Comparison of ENCODE assay signal across 1 cellular context in the genomic region with DNA sequence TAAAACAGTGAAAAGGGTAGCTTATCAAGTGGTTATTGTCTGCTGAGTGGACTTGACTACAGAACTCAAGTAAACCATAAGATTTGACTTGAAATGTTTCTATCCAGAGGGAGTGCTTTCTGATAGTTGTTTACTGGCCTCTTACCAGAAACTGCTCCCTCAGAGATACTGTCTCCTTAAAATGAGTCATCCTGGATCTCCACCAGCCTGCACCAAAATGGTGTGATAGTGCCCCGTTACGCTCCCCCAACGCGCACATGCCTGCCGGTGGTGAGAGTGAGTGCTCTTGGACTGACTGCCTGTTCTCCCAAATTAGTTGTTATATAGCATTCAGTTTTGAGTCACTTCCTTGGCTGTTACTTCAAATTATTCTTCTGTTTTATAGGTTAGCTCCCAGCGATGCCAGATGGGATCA.
A peak's percentile ranks its signal among the peaks of the same experiment; 100 is the strongest.
TF ChIP-seq lines count a peak whose summit lies in the region.

No MANE protein-coding gene starts in this region.

TF ChIP-seq in K562, 482 proteins besides CTCF, POLR2A, EP300 and RAD21 (continues in another document):
- TF ChIP-seq JUND (IDR thresholded peaks at IDR 0.05; ENCODE audit: borderline replicate concordance, low read depth, low read length) = peak; percentile 98
- TF ChIP-seq JUND (tag; IDR thresholded peaks at IDR 0.05; ENCODE audit: borderline replicate concordance, low read depth, low read length) = peak; percentile 95
- TF ChIP-seq SMARCC2 (IDR thresholded peaks at IDR 0.05; ENCODE audit: low read depth) = 0 out of 2 replicates have a peak, but pooled peaks have one; percentile 56
- no peak for TF ChIP-seq HSF4 (CRISPR knock-in tag; IDR thresholded peaks at IDR 0.05; ENCODE audit: borderline replicate concordance)
- TF ChIP-seq ARID1B (IDR thresholded peaks at IDR 0.05) = peak; percentile 80
- TF ChIP-seq CTBP1 (IDR thresholded peaks at IDR 0.05; ENCODE audit: borderline replicate concordance) = peak; percentile 32; the same call in 1 of the 2 replicates
- TF ChIP-seq NFIC (IDR thresholded peaks at IDR 0.05) = peak; percentile 64
- TF ChIP-seq NFIX (CRISPR knock-in tag; IDR thresholded peaks at IDR 0.05; ENCODE audit: low read depth) = no peak
- TF ChIP-seq SMARCA4 (IDR thresholded peaks at IDR 0.05) = peak; percentile 79
- TF ChIP-seq NRF1 (conservative IDR thresholded peaks at IDR 0.05 in 1 of 2, IDR thresholded peaks at IDR 0.05 in 1 of 2) = peak; percentile 55 to 60
- no peak for TF ChIP-seq HDAC6 (IDR thresholded peaks at IDR 0.05; ENCODE audit: low read depth, low read length)
- TF ChIP-seq ZNF12 (CRISPR knock-in tag; IDR thresholded peaks at IDR 0.05) = no peak
- TF ChIP-seq RCOR1 (IDR thresholded peaks at IDR 0.05; ENCODE audit: borderline replicate concordance in 1 of 2, low read depth in 2 of 2, low read length in 2 of 2) = peak in 1 of 2 experiments; percentile 31; a peak in 1 of 4 replicates
- TF ChIP-seq SREBF1 (IDR thresholded peaks at IDR 0.05; ENCODE audit: borderline replicate concordance, low read depth, low read length) = no peak
- TF ChIP-seq HLTF (IDR thresholded peaks at IDR 0.05) = no peak
- no peak for TF ChIP-seq FOXA3 (CRISPR knock-in tag; conservative IDR thresholded peaks at IDR 0.05 in 1 of 2, IDR thresholded peaks at IDR 0.05 in 1 of 2)
- TF ChIP-seq, protein P1, sequence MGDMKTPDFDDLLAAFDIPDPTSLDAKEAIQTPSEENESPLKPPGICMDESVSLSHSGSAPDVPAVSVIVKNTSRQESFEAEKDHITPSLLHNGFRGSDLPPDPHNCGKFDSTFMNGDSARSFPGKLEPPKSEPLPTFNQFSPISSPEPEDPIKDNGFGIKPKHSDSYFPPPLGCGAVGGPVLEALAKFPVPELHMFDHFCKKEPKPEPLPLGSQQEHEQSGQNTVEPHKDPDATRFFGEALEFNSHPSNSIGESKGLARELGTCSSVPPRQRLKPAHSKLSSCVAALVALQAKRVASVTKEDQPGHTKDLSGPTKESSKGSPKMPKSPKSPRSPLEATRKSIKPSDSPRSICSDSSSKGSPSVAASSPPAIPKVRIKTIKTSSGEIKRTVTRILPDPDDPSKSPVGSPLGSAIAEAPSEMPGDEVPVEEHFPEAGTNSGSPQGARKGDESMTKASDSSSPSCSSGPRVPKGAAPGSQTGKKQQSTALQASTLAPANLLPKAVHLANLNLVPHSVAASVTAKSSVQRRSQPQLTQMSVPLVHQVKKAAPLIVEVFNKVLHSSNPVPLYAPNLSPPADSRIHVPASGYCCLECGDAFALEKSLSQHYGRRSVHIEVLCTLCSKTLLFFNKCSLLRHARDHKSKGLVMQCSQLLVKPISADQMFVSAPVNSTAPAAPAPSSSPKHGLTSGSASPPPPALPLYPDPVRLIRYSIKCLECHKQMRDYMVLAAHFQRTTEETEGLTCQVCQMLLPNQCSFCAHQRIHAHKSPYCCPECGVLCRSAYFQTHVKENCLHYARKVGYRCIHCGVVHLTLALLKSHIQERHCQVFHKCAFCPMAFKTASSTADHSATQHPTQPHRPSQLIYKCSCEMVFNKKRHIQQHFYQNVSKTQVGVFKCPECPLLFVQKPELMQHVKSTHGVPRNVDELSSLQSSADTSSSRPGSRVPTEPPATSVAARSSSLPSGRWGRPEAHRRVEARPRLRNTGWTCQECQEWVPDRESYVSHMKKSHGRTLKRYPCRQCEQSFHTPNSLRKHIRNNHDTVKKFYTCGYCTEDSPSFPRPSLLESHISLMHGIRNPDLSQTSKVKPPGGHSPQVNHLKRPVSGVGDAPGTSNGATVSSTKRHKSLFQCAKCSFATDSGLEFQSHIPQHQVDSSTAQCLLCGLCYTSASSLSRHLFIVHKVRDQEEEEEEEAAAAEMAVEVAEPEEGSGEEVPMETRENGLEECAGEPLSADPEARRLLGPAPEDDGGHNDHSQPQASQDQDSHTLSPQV (IDR thresholded peaks at IDR 0.05) = peak; percentile 89
- TF ChIP-seq MTA3 (IDR thresholded peaks at IDR 0.05; ENCODE audit: borderline replicate concordance) = 0 out of 2 replicates have a peak, but pooled peaks have one; percentile 29
- peak; percentile 31; the same call in 1 of the 2 replicates for TF ChIP-seq RBFOX2 (IDR thresholded peaks at IDR 0.05; ENCODE audit: low read depth, low read length)
- TF ChIP-seq, protein P2, sequence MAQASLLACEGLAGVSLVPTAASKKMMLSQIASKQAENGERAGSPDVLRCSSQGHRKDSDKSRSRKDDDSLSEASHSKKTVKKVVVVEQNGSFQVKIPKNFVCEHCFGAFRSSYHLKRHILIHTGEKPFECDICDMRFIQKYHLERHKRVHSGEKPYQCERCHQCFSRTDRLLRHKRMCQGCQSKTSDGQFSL (CRISPR knock-in tag; IDR thresholded peaks at IDR 0.05) = peak; percentile 55; the same call in 1 of the 2 replicates
- TF ChIP-seq, protein P2 (tag; IDR thresholded peaks at IDR 0.05) = no peak
- no peak for TF ChIP-seq HDAC3 (IDR thresholded peaks at IDR 0.05; ENCODE audit: borderline replicate concordance, partially characterized antibody)
- TF ChIP-seq, protein P3, sequence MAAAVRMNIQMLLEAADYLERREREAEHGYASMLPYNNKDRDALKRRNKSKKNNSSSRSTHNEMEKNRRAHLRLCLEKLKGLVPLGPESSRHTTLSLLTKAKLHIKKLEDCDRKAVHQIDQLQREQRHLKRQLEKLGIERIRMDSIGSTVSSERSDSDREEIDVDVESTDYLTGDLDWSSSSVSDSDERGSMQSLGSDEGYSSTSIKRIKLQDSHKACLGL (CRISPR knock-in tag; IDR thresholded peaks at IDR 0.05; ENCODE audit: borderline replicate concordance, poor library complexity, severe bottlenecking) = no peak
- 0 out of 2 replicates have a peak, but pooled peaks have one; percentile 19 for TF ChIP-seq SMAD4 (CRISPR knock-in tag; conservative IDR thresholded peaks at IDR 0.05)
- peak; percentile 44 for TF ChIP-seq FOS (IDR thresholded peaks at IDR 0.05; ENCODE audit: extremely low read depth, insufficient read length)
- TF ChIP-seq ZSCAN32 (CRISPR knock-in tag; IDR thresholded peaks at IDR 0.05) = no peak
- TF ChIP-seq ZNF79 (CRISPR knock-in tag; IDR thresholded peaks at IDR 0.05; ENCODE audit: low read depth) = no peak
- peak; percentile 81 for TF ChIP-seq SMARCE1 (IDR thresholded peaks at IDR 0.05)
- TF ChIP-seq DACH1 (IDR thresholded peaks at IDR 0.05; ENCODE audit: partially characterized antibody) = no peak
- peak; percentile 64; the same call in 1 of the 2 replicates for TF ChIP-seq ZKSCAN1 (IDR thresholded peaks at IDR 0.05; ENCODE audit: low read depth, low read length)
- peak; percentile 76 for TF ChIP-seq BHLHE40 (IDR thresholded peaks at IDR 0.05; ENCODE audit: low read length)
- no peak for TF ChIP-seq RFX1 (IDR thresholded peaks at IDR 0.05)
- no peak for TF ChIP-seq PYGO2 (tag; IDR thresholded peaks at IDR 0.05)
- TF ChIP-seq, protein P4, sequence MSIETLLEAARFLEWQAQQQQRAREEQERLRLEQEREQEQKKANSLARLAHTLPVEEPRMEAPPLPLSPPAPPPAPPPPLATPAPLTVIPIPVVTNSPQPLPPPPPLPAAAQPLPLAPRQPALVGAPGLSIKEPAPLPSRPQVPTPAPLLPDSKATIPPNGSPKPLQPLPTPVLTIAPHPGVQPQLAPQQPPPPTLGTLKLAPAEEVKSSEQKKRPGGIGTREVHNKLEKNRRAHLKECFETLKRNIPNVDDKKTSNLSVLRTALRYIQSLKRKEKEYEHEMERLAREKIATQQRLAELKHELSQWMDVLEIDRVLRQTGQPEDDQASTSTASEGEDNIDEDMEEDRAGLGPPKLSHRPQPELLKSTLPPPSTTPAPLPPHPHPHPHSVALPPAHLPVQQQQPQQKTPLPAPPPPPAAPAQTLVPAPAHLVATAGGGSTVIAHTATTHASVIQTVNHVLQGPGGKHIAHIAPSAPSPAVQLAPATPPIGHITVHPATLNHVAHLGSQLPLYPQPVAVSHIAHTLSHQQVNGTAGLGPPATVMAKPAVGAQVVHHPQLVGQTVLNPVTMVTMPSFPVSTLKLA (conservative IDR thresholded peaks at IDR 0.05) = peak; percentile 32 to 69; a peak in 3 of 4 replicates
- TF ChIP-seq DPF2 (IDR thresholded peaks at IDR 0.05) = peak; percentile 84
- TF ChIP-seq ZNF232 (CRISPR knock-in tag; IDR thresholded peaks at IDR 0.05) = no peak
- TF ChIP-seq, protein P5, sequence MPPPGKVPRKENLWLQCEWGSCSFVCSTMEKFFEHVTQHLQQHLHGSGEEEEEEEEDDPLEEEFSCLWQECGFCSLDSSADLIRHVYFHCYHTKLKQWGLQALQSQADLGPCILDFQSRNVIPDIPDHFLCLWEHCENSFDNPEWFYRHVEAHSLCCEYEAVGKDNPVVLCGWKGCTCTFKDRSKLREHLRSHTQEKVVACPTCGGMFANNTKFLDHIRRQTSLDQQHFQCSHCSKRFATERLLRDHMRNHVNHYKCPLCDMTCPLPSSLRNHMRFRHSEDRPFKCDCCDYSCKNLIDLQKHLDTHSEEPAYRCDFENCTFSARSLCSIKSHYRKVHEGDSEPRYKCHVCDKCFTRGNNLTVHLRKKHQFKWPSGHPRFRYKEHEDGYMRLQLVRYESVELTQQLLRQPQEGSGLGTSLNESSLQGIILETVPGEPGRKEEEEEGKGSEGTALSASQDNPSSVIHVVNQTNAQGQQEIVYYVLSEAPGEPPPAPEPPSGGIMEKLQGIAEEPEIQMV (tag; conservative IDR thresholded peaks at IDR 0.05; ENCODE audit: low read depth) = no peak
- no peak for TF ChIP-seq SLC30A9 (CRISPR knock-in tag; IDR thresholded peaks at IDR 0.05)
- peak; percentile 94 for TF ChIP-seq FOSL1 (tag; conservative IDR thresholded peaks at IDR 0.05)
- no peak for TF ChIP-seq SREBF2 (CRISPR knock-in tag; IDR thresholded peaks at IDR 0.05)
- TF ChIP-seq MCM2 (IDR thresholded peaks at IDR 0.05; ENCODE audit: low read depth) = no peak
- TF ChIP-seq NFATC3 (IDR thresholded peaks at IDR 0.05) = no peak
- no peak for TF ChIP-seq ZNF217 (CRISPR knock-in tag; IDR thresholded peaks at IDR 0.05)
- peak; percentile 76 for TF ChIP-seq L3MBTL2 (IDR thresholded peaks at IDR 0.05)
- no peak for TF ChIP-seq NFE2 (IDR thresholded peaks at IDR 0.05; ENCODE audit: low read depth)
- TF ChIP-seq, protein P6, sequence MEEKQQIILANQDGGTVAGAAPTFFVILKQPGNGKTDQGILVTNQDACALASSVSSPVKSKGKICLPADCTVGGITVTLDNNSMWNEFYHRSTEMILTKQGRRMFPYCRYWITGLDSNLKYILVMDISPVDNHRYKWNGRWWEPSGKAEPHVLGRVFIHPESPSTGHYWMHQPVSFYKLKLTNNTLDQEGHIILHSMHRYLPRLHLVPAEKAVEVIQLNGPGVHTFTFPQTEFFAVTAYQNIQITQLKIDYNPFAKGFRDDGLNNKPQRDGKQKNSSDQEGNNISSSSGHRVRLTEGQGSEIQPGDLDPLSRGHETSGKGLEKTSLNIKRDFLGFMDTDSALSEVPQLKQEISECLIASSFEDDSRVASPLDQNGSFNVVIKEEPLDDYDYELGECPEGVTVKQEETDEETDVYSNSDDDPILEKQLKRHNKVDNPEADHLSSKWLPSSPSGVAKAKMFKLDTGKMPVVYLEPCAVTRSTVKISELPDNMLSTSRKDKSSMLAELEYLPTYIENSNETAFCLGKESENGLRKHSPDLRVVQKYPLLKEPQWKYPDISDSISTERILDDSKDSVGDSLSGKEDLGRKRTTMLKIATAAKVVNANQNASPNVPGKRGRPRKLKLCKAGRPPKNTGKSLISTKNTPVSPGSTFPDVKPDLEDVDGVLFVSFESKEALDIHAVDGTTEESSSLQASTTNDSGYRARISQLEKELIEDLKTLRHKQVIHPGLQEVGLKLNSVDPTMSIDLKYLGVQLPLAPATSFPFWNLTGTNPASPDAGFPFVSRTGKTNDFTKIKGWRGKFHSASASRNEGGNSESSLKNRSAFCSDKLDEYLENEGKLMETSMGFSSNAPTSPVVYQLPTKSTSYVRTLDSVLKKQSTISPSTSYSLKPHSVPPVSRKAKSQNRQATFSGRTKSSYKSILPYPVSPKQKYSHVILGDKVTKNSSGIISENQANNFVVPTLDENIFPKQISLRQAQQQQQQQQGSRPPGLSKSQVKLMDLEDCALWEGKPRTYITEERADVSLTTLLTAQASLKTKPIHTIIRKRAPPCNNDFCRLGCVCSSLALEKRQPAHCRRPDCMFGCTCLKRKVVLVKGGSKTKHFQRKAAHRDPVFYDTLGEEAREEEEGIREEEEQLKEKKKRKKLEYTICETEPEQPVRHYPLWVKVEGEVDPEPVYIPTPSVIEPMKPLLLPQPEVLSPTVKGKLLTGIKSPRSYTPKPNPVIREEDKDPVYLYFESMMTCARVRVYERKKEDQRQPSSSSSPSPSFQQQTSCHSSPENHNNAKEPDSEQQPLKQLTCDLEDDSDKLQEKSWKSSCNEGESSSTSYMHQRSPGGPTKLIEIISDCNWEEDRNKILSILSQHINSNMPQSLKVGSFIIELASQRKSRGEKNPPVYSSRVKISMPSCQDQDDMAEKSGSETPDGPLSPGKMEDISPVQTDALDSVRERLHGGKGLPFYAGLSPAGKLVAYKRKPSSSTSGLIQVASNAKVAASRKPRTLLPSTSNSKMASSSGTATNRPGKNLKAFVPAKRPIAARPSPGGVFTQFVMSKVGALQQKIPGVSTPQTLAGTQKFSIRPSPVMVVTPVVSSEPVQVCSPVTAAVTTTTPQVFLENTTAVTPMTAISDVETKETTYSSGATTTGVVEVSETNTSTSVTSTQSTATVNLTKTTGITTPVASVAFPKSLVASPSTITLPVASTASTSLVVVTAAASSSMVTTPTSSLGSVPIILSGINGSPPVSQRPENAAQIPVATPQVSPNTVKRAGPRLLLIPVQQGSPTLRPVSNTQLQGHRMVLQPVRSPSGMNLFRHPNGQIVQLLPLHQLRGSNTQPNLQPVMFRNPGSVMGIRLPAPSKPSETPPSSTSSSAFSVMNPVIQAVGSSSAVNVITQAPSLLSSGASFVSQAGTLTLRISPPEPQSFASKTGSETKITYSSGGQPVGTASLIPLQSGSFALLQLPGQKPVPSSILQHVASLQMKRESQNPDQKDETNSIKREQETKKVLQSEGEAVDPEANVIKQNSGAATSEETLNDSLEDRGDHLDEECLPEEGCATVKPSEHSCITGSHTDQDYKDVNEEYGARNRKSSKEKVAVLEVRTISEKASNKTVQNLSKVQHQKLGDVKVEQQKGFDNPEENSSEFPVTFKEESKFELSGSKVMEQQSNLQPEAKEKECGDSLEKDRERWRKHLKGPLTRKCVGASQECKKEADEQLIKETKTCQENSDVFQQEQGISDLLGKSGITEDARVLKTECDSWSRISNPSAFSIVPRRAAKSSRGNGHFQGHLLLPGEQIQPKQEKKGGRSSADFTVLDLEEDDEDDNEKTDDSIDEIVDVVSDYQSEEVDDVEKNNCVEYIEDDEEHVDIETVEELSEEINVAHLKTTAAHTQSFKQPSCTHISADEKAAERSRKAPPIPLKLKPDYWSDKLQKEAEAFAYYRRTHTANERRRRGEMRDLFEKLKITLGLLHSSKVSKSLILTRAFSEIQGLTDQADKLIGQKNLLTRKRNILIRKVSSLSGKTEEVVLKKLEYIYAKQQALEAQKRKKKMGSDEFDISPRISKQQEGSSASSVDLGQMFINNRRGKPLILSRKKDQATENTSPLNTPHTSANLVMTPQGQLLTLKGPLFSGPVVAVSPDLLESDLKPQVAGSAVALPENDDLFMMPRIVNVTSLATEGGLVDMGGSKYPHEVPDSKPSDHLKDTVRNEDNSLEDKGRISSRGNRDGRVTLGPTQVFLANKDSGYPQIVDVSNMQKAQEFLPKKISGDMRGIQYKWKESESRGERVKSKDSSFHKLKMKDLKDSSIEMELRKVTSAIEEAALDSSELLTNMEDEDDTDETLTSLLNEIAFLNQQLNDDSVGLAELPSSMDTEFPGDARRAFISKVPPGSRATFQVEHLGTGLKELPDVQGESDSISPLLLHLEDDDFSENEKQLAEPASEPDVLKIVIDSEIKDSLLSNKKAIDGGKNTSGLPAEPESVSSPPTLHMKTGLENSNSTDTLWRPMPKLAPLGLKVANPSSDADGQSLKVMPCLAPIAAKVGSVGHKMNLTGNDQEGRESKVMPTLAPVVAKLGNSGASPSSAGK (IDR thresholded peaks at IDR 0.05) = peak; percentile 70
